7 cellular contexts compared by ENCODE assay signal in the genomic region with DNA sequence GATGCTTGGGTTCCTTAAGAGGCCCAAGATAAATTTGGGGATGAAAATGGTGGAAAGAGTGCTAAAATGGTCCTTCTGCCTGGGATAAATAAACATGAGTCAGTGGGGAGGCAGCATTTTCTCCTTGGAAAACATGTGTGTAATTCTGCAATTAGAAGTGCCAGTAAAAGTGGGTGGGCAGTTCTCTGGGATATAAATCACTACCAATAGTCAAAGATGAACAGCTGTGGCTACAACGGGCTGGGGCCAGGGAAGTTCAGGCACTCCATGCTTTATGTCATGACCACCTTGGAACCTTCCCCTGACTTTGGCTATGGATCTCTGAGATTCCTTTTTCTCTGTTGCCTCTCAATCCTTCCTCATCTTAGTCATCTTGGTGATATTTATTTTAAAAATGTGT. TPM values are rescaled to one million over a fixed set of nuclear protein-coding genes. Genes with fewer than 3 reads are reported as not detected.
"Had no signal": no experiment of that assay in that cellular context is flagged by ENCODE, and none has a peak within 500 bp of the region (broad histone marks: within the 10 kb centered on the region; RNA-seq: fewer than 3 reads in every experiment).

No MANE protein-coding gene starts in this region.

- ATAC-seq: HCT116, HepG2 had no signal

- H2AFZ ChIP-seq: GM23248 had no signal

- H3K4me3 Mint-ChIP-seq: H9, HFFc6, IgD-negative memory B cell had no signal

- H3K4me3 ChIP-seq: GM23248 had no signal

- H3K9me3 Mint-ChIP-seq: H9 had no signal

- H3K36me3 Mint-ChIP-seq: IgD-negative memory B cell had no signal

- H3K9ac ChIP-seq: GM23248 had no signal

- H3K27me3 Mint-ChIP-seq: IgD-negative memory B cell had no signal

- DNase-seq: GM23248, HFFc6 had no signal

- H3K27ac Mint-ChIP-seq: H9, HFFc6, IgD-negative memory B cell had no signal

- H3K27ac ChIP-seq: GM23248, HL-60 had no signal

RNA-seq across cellular contexts. Expression of gene CYRIA, which starts 56.5 kb away (rescaled TPM):
- total RNA-seq: GM23248, HepG2, HFFc6 had no signal
- polyA plus RNA-seq: GM23248 had no signal
